8 cellular contexts compared by ENCODE assay signal in the genomic region with DNA sequence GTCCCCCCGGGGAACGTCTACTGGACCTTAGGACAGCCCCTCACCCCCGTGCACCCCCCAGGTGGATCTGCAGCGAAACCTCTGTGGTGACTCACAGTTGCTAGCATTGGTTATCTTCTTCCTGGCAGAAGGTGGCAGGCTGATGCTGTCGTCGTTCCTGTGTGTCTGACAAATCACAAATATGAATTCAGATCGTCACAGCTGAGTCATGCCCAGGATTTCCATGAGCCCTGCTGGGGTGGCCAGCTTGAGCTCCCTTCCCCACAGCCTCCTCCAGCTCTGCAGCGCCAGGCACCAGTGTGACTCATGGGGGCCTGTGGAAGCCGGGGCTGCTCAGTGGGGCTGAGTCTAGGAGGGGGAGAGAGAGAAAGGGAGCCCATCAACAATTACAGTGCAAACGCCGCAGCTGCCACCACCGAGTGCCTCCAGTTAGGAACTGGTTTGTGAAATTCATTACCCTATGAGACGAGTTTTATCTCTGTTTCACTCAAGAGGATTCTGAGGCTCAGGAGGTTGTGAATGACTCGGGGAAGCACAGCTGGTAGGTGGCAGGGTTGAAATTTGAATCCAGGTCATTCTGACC.
A peak's percentile ranks its signal among the peaks of the same experiment; 100 is the strongest.
DNase-seq lines count a peak whose midpoint lies in the region; ATAC-seq and TF ChIP-seq lines count a peak whose summit lies in the region.

No MANE protein-coding gene starts in this region.

- H3K9me3 ChIP-seq in esophagus (ENCODE audit: control insufficient read depth in 2 of 2, insufficient read depth in 1 of 2, low read depth in 1 of 2, low read length in 1 of 2) (no peaks in the 10 kb centered on the region), mucosa of stomach (ENCODE audit: control insufficient read depth, low read length) (no peaks in the 10 kb centered on the region)

- H3K27me3 ChIP-seq in esophagus (ENCODE audit: control insufficient read depth in 1 of 2, insufficient read depth in 2 of 2, low read length in 2 of 2) (no peaks in the 10 kb centered on the region), mucosa of stomach (ENCODE audit: control insufficient read depth, insufficient read depth, low read length) (peaks cover 4% of the 10 kb centered on the region)

- H3K4me1 ChIP-seq in esophagus (ENCODE audit: control insufficient read depth in 2 of 2, insufficient read depth in 2 of 2, low read length in 1 of 2) = peaks cover 2 to 12% of the 10 kb centered on the region in 2 donors
- H3K4me1 ChIP-seq in mucosa of stomach (ENCODE audit: control insufficient read depth, insufficient read depth, low read length) = peaks cover 9% of the 10 kb centered on the region

- peak overlapping the region; percentile 70 for H3K9ac ChIP-seq in mucosa of stomach (ENCODE audit: low read length)

- H3K27ac ChIP-seq in C4-2B (peak overlapping the region; percentile 88), esophagus (ENCODE audit: low read depth in 2 of 2, low read length in 1 of 2) (peak overlapping the region; percentile 95 to 97)

- H3K36me3 ChIP-seq in esophagus (ENCODE audit: control insufficient read depth in 2 of 2, insufficient read depth in 2 of 2, low read length in 1 of 2) = no peaks in the 10 kb centered on the region
- H3K36me3 ChIP-seq in mucosa of stomach (ENCODE audit: control insufficient read depth, insufficient read depth, low read length) = no peaks in the 10 kb centered on the region

- H3K4me3 ChIP-seq in esophagus (ENCODE audit: low read depth in 1 of 2, low read length in 2 of 2) (peak overlapping the region; percentile 70 to 71), mucosa of stomach (ENCODE audit: low read length) (peak overlapping the region; percentile 96)

- WGBS in esophagus, 2 donors = 11 to 12% methylated on average over 14 of the region's 14 CpGs

- peak; percentile 41 for ATAC-seq in GM19463 (IDR thresholded peaks at IDR 0.05; ENCODE audit: unreplicated experiment)

- DNase-seq in HPDE6-E6E7 (ENCODE audit: extremely low spot score) (peak; percentile 90), NOMO-1 treated with dmso at 0.1 percent for 144 hours (lab: John Stamatoyannopoulos, UW; ENCODE audit: unreplicated experiment) (peak; percentile 73), activated T-cell treated with anti-CD3 and anti-CD28 coated beads for 48 hours (ENCODE audit: low read depth) (peak; percentile 81)
- DNase-seq in stimulated activated CD8-positive, alpha-beta memory T cell treated with anti-CD3 and anti-CD28 coated beads, Interleukin-7, amount 100 ng/mL, for 4 hours (ENCODE audit: low read depth in 2 of 2) = peak; percentile 90 to 94

- no peak for TF ChIP-seq CTCF in C4-2B (conservative IDR thresholded peaks at IDR 0.05)

Comparison
In these comparisons a context has a peak if more than half of its experiments do, and no peak if none do; other contexts are left out.
1. Peak in every context shown above with its lines: DNase-seq, ATAC-seq, H3K4me3 ChIP-seq and H3K27ac ChIP-seq.